ENCODE assay signal across 25 cellular contexts in genomic region chr6:8414844-8415243, GRCh38.
"Had no signal": no experiment of that assay in that cellular context is flagged by ENCODE, and none has a peak within 500 bp of the region (broad histone marks: within the 10 kb centered on the region; RNA-seq: fewer than 3 reads in every experiment).

No MANE protein-coding gene starts in this region.

- FAIRE-seq: endometrium, islet of Langerhans, keratinocyte had no signal

- DNase-seq: colonic mucosa; cortex of kidney; effector CD4-positive, alpha-beta T cell; effector memory CD4-positive, alpha-beta T cell; endodermal cell; erythroblast; esophagus squamous epithelium; foreskin melanocyte; gastrocnemius medialis; glutamatergic neuron; head of caudate nucleus; heart right ventricle; hippocampal formation; left cardiac atrium; left lung; left ventricle myocardium superior; lower lobe of right lung; mesendoderm; midbrain; naive thymus-derived CD4-positive, alpha-beta T cell had no signal

- H3K27me3 ChIP-seq: colonic mucosa, esophagus squamous epithelium, gastrocnemius medialis, heart right ventricle, left lung had no signal

- H3K27ac ChIP-seq: colonic mucosa, epithelial cell of prostate, esophagus squamous epithelium, gastrocnemius medialis, heart right ventricle, left lung, lower lobe of right lung had no signal

- H3K4me1 ChIP-seq: colonic mucosa, esophagus squamous epithelium, gastrocnemius medialis, heart right ventricle, left lung, lower lobe of right lung had no signal

- H3K4me3 ChIP-seq: colonic mucosa, esophagus squamous epithelium, gastrocnemius medialis, heart right ventricle, left lung, lower lobe of right lung had no signal

- ATAC-seq: esophagus mucosa; gastrocnemius medialis; heart right ventricle; left cardiac atrium; left lung; left ventricle myocardium superior; lower lobe of right lung; naive thymus-derived CD4-positive, alpha-beta T cell had no signal

- H3K9me3 ChIP-seq: colonic mucosa, esophagus squamous epithelium, gastrocnemius medialis, heart right ventricle, left lung, lower lobe of right lung had no signal
